19 cellular contexts compared by ENCODE assay signal in genomic region chr12:737117-737739, GRCh38.
"Had no signal": no experiment of that assay in that cellular context is flagged by ENCODE, and none has a peak within 500 bp of the region (broad histone marks: within the 10 kb centered on the region; RNA-seq: fewer than 3 reads in every experiment).

No MANE protein-coding gene starts in this region.

- H3K4me3 ChIP-seq: colonic mucosa, mucosa of descending colon, right lobe of liver, spleen, thoracic aorta, uterus had no signal

- H3K9me3 ChIP-seq: colonic mucosa, mucosa of descending colon, right lobe of liver, spleen, thoracic aorta, uterus had no signal

- H3K36me3 ChIP-seq: colonic mucosa, right lobe of liver, spleen, thoracic aorta, uterus had no signal

- FAIRE-seq: astrocyte had no signal

- H3K27ac ChIP-seq: colonic mucosa, right lobe of liver, thoracic aorta had no signal

- H3K4me1 ChIP-seq: colonic mucosa, right lobe of liver, uterus had no signal

- H3K27me3 ChIP-seq: colonic mucosa, right lobe of liver, spleen, uterus had no signal

- ATAC-seq: activated CD8-positive, alpha-beta T cell treated with anti-CD3 and anti-CD28 coated beads, Interleukin-2, amount 10 ng/mL, durations not matched to agents 7 days and 5 days; mucosa of descending colon; natural killer cell; right lobe of liver; WTC11 had no signal

- DNase-seq: activated CD4-positive, alpha-beta T cell treated with anti-CD3 and anti-CD28 coated beads for 48 hours; activated CD8-positive, alpha-beta memory T cell treated with anti-CD3 and anti-CD28 coated beads, Interleukin-2, amount 50 U/mL, for 48 hours; activated CD8-positive, alpha-beta T cell treated with anti-CD3 and anti-CD28 coated beads, Interleukin-2, amount 10 ng/mL, durations not matched to agents 7 days and 5 days; activated naive CD4-positive, alpha-beta T cell; caudate nucleus; colonic mucosa; effector CD4-positive, alpha-beta T cell; hypothalamus; mucosa of descending colon; natural killer cell; right lobe of liver; spleen; stimulated activated CD4-positive, alpha-beta T cell treated with anti-CD3 and anti-CD28 coated beads, Interleukin-1b, Interleukin-23, amount 100 ng/mL, for 48 hours; stimulated activated naive CD4-positive, alpha-beta T cell treated with Interleukin-2 at 50 U/mL for 16 hours; T1000; uterus had no signal
